In genomic region chr15:34336947-34337556, GRCh38 we compare ENCODE assay signal across 9 cellular contexts. TPM values are rescaled to one million over a fixed set of nuclear protein-coding genes. Genes with fewer than 3 reads are reported as not detected.
DNase-seq lines count a peak whose midpoint lies in the region; ATAC-seq, FAIRE-seq and TF ChIP-seq lines count a peak whose summit lies in the region.
"Had no signal": no experiment of that assay in that cellular context is flagged by ENCODE, and none has a peak within 500 bp of the region (broad histone marks: within the 10 kb centered on the region; RNA-seq: fewer than 3 reads in every experiment).

No MANE protein-coding gene starts in this region.

- H3K79me1 ChIP-seq in H1 (ENCODE audit: low read depth, low read length): peaks cover 4% of the 10 kb centered on the region; the same call in 1 of the 2 replicates

- H3K4me2 ChIP-seq in H1 (ENCODE audit: insufficient read depth in 1 of 2, low read depth in 2 of 2, low read length in 2 of 2): peak overlapping the region; percentile 72 to 93

- ATAC-seq in activated CD4-positive, alpha-beta T cell treated with anti-CD3 and anti-CD28 coated beads for 36 hours: peak; percentile 4
- ATAC-seq in HG03097 (IDR thresholded peaks at IDR 0.05; ENCODE audit: low FRiP score, unreplicated experiment) (peak; percentile 4), T-cell (replicated peaks in 1 of 4) (peak; percentile 10 to 38 (median 25)), naive B cell (ENCODE audit: low read depth in 2 of 2) (peak; percentile 6)

- peak; percentile 42 for DNase-seq in activated CD4-positive, alpha-beta T cell treated with anti-CD3 and anti-CD28 coated beads for 36 hours
- no peak for DNase-seq in activated CD4-positive, alpha-beta T cell treated with anti-CD3 and anti-CD28 coated beads, Interleukin-2, amount 50 U/mL, for 4 hours
- DNase-seq in T-cell (peak in 16 of 34 experiments; percentile 4 to 41 (median 15)), H1 (ENCODE audit: low read depth in 1 of 2, low spot score in 2 of 2) (no peak), naive B cell (peak; percentile 27), DMS153 treated with DMSO at 0.1 percent for 48 hours (lab: John Stamatoyannopoulos, UW; ENCODE audit: unreplicated experiment) (no peak), frontal cortex (ENCODE audit: low spot score in 2 of 2) (no peak)

- H3K4me3 Mint-ChIP-seq in activated CD4-positive, alpha-beta T cell treated with anti-CD3 and anti-CD28 coated beads for 36 hours: peak overlapping the region; percentile 83
- H3K4me3 Mint-ChIP-seq in T-cell: peak overlapping the region; percentile 97 to 100 (median 97)
- H3K4me3 Mint-ChIP-seq in naive B cell: peak overlapping the region; percentile 87 to 100 (median 98)

- FAIRE-seq in H1 (lab: Jason Lieb, UNC) (no peak), frontal cortex (lab: Jason Lieb, UNC) (no peak)
- FAIRE-seq: colon had no signal

- no peaks in the 10 kb centered on the region for H3K9me3 ChIP-seq in H1 (ENCODE audit: insufficient read depth in 2 of 2, low read depth in 1 of 2, low read length in 1 of 2)

- no peak overlapping the region for H3K27ac ChIP-seq in H1 (ENCODE audit: low read depth, low read length)

- peak overlapping the region in 3 of 4 experiments; percentile 42 to 71 (median 60); a peak in 4 of 7 replicates for H3K9ac ChIP-seq in H1 (replicated peaks in 1 of 4; ENCODE audit: extremely low read depth in 1 of 4, low read depth in 3 of 4, low read length in 3 of 4)

- 8% methylated on average over 23 of the region's 26 CpGs; no CpG with 5 or more reads in 1 of the 2 experiments for WGBS in H1 (ENCODE audit: extremely low coverage in 1 of 2, insufficient coverage in 1 of 2, insufficient read length in 1 of 2, insufficient replicate concordance in 2 of 2, low coverage in 1 of 2, low lambda C conversion rate in 2 of 2, missing lambda C conversion rate in 1 of 2), 2 experiments

- no peak for TF ChIP-seq CTCF in H1 (IDR thresholded peaks at IDR 0.05; ENCODE audit: control extremely low read depth in 1 of 3, insufficient read depth in 1 of 3, low read depth in 1 of 3, low read length in 3 of 3)

- H3K23me2 ChIP-seq in H1 (ENCODE audit: low read depth, low read length): peaks cover 8% of the 10 kb centered on the region; the same call in 1 of the 2 replicates

- H4K20me1 ChIP-seq in H1 (replicated peaks in 1 of 2; ENCODE audit: control insufficient read depth in 1 of 2, insufficient read depth in 2 of 2, low read length in 2 of 2): no peaks in the 10 kb centered on the region

- H2BK5ac ChIP-seq in H1 (ENCODE audit: low read depth, low read length): no peak overlapping the region; the same call in 1 of the 2 replicates

- H3K79me2 ChIP-seq in H1 (ENCODE audit: control insufficient read depth in 1 of 2, insufficient read depth in 2 of 2, low read length in 2 of 2): peaks cover 0 to 11% of the 10 kb centered on the region in 2 experiments; a peak in 3 of 4 replicates

- 0 out of 2 replicates have a peak overlapping the region, but pooled peaks have one; percentile 26 for H2AFZ ChIP-seq in H1 (ENCODE audit: low read length)

- peak overlapping the region; percentile 97 for H3K27ac Mint-ChIP-seq in activated CD4-positive, alpha-beta T cell treated with anti-CD3 and anti-CD28 coated beads for 36 hours
- H3K27ac Mint-ChIP-seq in T-cell (peak overlapping the region; percentile 96 to 100), naive B cell (peak overlapping the region; percentile 91 to 98 (median 96))

- no peak overlapping the region for H4K8ac ChIP-seq in H1 (ENCODE audit: extremely low read depth, insufficient read depth, low read length)

- intact Hi-C loops in activated CD4-positive, alpha-beta T cell treated with anti-CD3 and anti-CD28 coated beads for 36 hours (cut with DNase I, micrococcal nuclease): loop anchor here (1.0 to 5.0 kb wide), 4 partner anchors 98 to 650 kb away; partner anchors contain the start of genes AVEN (in 2 of the 2) and ZNF770 (in 1 of the 2)

- no peak overlapping the region for H2BK20ac ChIP-seq in H1 (ENCODE audit: low read length)

- peaks cover 2 to 13% (median 6%) of the 10 kb centered on the region in 4 experiments; a peak in 5 of 8 replicates for H3K36me3 ChIP-seq in H1 (ENCODE audit: control insufficient read depth in 2 of 4, insufficient read depth in 4 of 4, low read length in 3 of 4)

- peak overlapping the region; percentile 15; the same call in 1 of the 2 replicates for H3K18ac ChIP-seq in H1 (ENCODE audit: extremely low read depth, low read length)

- H3K27me3 ChIP-seq in H1 (replicated peaks in 1 of 4; ENCODE audit: control insufficient read depth in 3 of 4, extremely low read depth in 1 of 4, insufficient read depth in 3 of 4, low read length in 3 of 4): no peaks in the 10 kb centered on the region

- H3K4me1 ChIP-seq in H1 (replicated peaks in 1 of 4; ENCODE audit: control insufficient read depth in 3 of 4, insufficient read depth in 4 of 4, low read length in 3 of 4): peaks cover 0 to 4% (median 2%) of the 10 kb centered on the region in 4 experiments; a peak in 4 of 7 replicates

- H3K9me3 Mint-ChIP-seq in activated CD4-positive, alpha-beta T cell treated with anti-CD3 and anti-CD28 coated beads for 36 hours (ENCODE audit: low read depth): no peaks in the 10 kb centered on the region
- no peaks in the 10 kb centered on the region for H3K9me3 Mint-ChIP-seq in T-cell
- H3K9me3 Mint-ChIP-seq in naive B cell: no peaks in the 10 kb centered on the region

- H3K56ac ChIP-seq in H1 (replicated peaks; ENCODE audit: insufficient read length, low read depth, low read length): peak overlapping the region; percentile 1

- no peak overlapping the region for H2BK120ac ChIP-seq in H1 (replicated peaks; ENCODE audit: low read depth, low read length)

- H3K14ac ChIP-seq in H1 (ENCODE audit: insufficient read length): no peak overlapping the region

- H2BK12ac ChIP-seq in H1 (ENCODE audit: low read depth, low read length): no peak overlapping the region

- peak overlapping the region; percentile 65 to 86 (median 74) for H3K4me3 ChIP-seq in H1 (ENCODE audit: extremely low read depth in 1 of 4, insufficient read depth in 2 of 4, low read depth in 3 of 4, low read length in 4 of 4)

- H3K4me1 Mint-ChIP-seq in activated CD4-positive, alpha-beta T cell treated with anti-CD3 and anti-CD28 coated beads for 36 hours: peaks cover 74% of the 10 kb centered on the region
- H3K4me1 Mint-ChIP-seq in T-cell (peaks cover 61 to 74% (median 66%) of the 10 kb centered on the region in 3 donors), naive B cell (peaks cover 29 to 55% (median 41%) of the 10 kb centered on the region in 3 donors)

- no peak for TF ChIP-seq RAD21 in H1 (IDR thresholded peaks at IDR 0.05 in 1 of 2, conservative IDR thresholded peaks at IDR 0.05 in 1 of 2; ENCODE audit: low read depth in 2 of 2, low read length in 2 of 2)

- H3K27me3 Mint-ChIP-seq in activated CD4-positive, alpha-beta T cell treated with anti-CD3 and anti-CD28 coated beads for 36 hours: no peaks in the 10 kb centered on the region
- H3K27me3 Mint-ChIP-seq in T-cell (no peaks in the 10 kb centered on the region), naive B cell (no peaks in the 10 kb centered on the region)

- H3K36me3 Mint-ChIP-seq in activated CD4-positive, alpha-beta T cell treated with anti-CD3 and anti-CD28 coated beads for 36 hours (ENCODE audit: low read depth): peaks cover 33% of the 10 kb centered on the region
- H3K36me3 Mint-ChIP-seq in T-cell: peaks cover 15% of the 10 kb centered on the region
- H3K36me3 Mint-ChIP-seq in naive B cell: peaks cover 10 to 12% of the 10 kb centered on the region in 2 donors

- TF ChIP-seq EP300 in H1 (IDR thresholded peaks at IDR 0.05; ENCODE audit: borderline replicate concordance in 1 of 2, low read depth in 2 of 2, low read length in 2 of 2): no peak

- H2BK15ac ChIP-seq in H1 (ENCODE audit: low read length): no peak overlapping the region

- TF ChIP-seq POLR2A in H1 (IDR thresholded peaks at IDR 0.05; ENCODE audit: control extremely low read depth in 1 of 2, low read depth in 2 of 2, low read length in 2 of 2): no peak

- H3K23ac ChIP-seq in H1 (ENCODE audit: insufficient read length): no peak overlapping the region

- H3K4ac ChIP-seq in H1 (replicated peaks; ENCODE audit: insufficient read length, low read depth, low read length): no peak overlapping the region

- H4K5ac ChIP-seq in H1 (ENCODE audit: insufficient read length, low read depth, low read length): no peak overlapping the region

- POLR2A ChIA-PET in activated CD4-positive, alpha-beta T cell treated with anti-CD3 and anti-CD28 coated beads for 36 hours (lab: Charles Lee): interaction anchor here (2.4 kb wide), 1 partner anchor 8 kb away, joined by 12 read pairs; no protein-coding TSS in a partner anchor
- POLR2A ChIA-PET in T-cell (lab: Charles Lee) (interaction anchor here in 1 of 2 donors (1.1 kb wide), 1 partner anchor 9 kb away, joined by 4 read pairs; no protein-coding TSS in a partner anchor), H1 (lab: Charles Lee; ENCODE audit: partially characterized antibody) (interaction anchor here (0.6 to 4.7 kb wide), 6 partner anchors 9 to 29 kb away, joined by 3 to 35 read pairs (median 4); partner anchors contain the start of gene LPCAT4)

- no peak overlapping the region for H2AK5ac ChIP-seq in H1 (ENCODE audit: low read depth, low read length)

- no peak overlapping the region for H4K91ac ChIP-seq in H1 (replicated peaks; ENCODE audit: insufficient read length, low read length)

- CTCF ChIA-PET in activated CD4-positive, alpha-beta T cell treated with anti-CD3 and anti-CD28 coated beads for 36 hours (lab: Charles Lee): interaction anchor here (0.6 to 4.6 kb wide), 8 partner anchors 9 to 1243 kb away, joined by 3 to 17 read pairs (median 6); partner anchors contain the start of genes KATNBL1 and LPCAT4
- CTCF ChIA-PET in T-cell (lab: Charles Lee) (interaction anchor here in 1 of 2 donors (0.8 to 2.8 kb wide), 3 partner anchors 9 to 96 kb away, joined by 4 to 20 read pairs (median 5); partner anchors contain the start of gene LPCAT4), H1 (lab: Charles Lee; ENCODE audit: partially characterized antibody) (interaction anchor here (0.8 to 2.1 kb wide), 4 partner anchors 8 to 22 kb away, joined by 3 to 9 read pairs (median 4); no protein-coding TSS in a partner anchor)

RNA-seq across cellular contexts. Expression of gene SLC12A6, which starts 0.5 kb away (rescaled TPM):
- total RNA-seq in activated CD4-positive, alpha-beta T cell treated with anti-CD3 and anti-CD28 coated beads for 36 hours: 10 to 100 TPM; 18.2 to 22.1 TPM
- 100 to 1,000 TPM in 1 of 5 donors, 10 to 100 TPM in 4; 71.2 to 103 (median 77.8) TPM for total RNA-seq in T-cell
- total RNA-seq in H1 (2021; fragmentation: NEBNext Ultra II Directional; extraction: Animal tissue kit (Norgen Biotek cat#: 25700)): 11.1 and 11.3 TPM in 2 replicates
- polyA plus RNA-seq in H1 (2011; rRNA removed): 8.3 and 9.2 TPM in 2 replicates
- polyA plus RNA-seq in H1 (2011; cell fraction: cytosol; rRNA removed): 8.2 TPM
- polyA plus RNA-seq in H1 (2011; cell fraction: nucleus; rRNA removed): 17.4 TPM
- polyA plus RNA-seq in H1 (2012, experiment 1 of 2): 6.7 to 9.7 TPM (median 7.5 TPM) in 4 replicates
- polyA plus RNA-seq in H1 (2012, experiment 2 of 2): 0.70 TPM
- 10.6 TPM for polyA plus RNA-seq in H1 (2013, experiment 1 of 2)
- polyA plus RNA-seq in H1 (2013, experiment 2 of 2): 9.5 TPM
- 36.5 and 44.8 TPM in 2 replicates for polyA minus RNA-seq in H1 (2011; rRNA and poly(A)+ RNA removed)
- polyA minus RNA-seq in H1 (2011; cell fraction: cytosol; rRNA and poly(A)+ RNA removed): 16.6 TPM
- polyA minus RNA-seq in H1 (2011; cell fraction: nucleus; rRNA and poly(A)+ RNA removed): 28.0 TPM
- 10 to 100 TPM in 4 of 6 donors, 1 to 10 TPM in 2; 2.7 to 21.2 (median 14.1) TPM for polyA plus RNA-seq in naive B cell (ENCODE audit: low read depth in 6 of 6)
- 26.5 TPM for total RNA-seq in frontal cortex

RNA-seq across cellular contexts. Expression of gene NOP10, which starts 5.9 kb away (rescaled TPM):
- 100 to 1,000 TPM; 217 to 313 TPM for total RNA-seq in activated CD4-positive, alpha-beta T cell treated with anti-CD3 and anti-CD28 coated beads for 36 hours
- total RNA-seq in T-cell (10 to 100 TPM; 38.2 to 88.9 (median 68.8) TPM), frontal cortex (81.9 TPM)
- total RNA-seq in H1 (2021; fragmentation: NEBNext Ultra II Directional; extraction: Animal tissue kit (Norgen Biotek cat#: 25700)): 285 and 297 TPM in 2 replicates
- polyA plus RNA-seq in H1 (2011; rRNA removed) (682 and 981 TPM in 2 replicates), naive B cell (ENCODE audit: low read depth in 6 of 6) (100 to 1,000 TPM; 255 to 387 (median 349) TPM)
- polyA plus RNA-seq in H1 (2011; cell fraction: cytosol; rRNA removed): 723 TPM
- 505 TPM for polyA plus RNA-seq in H1 (2011; cell fraction: nucleus; rRNA removed)
- polyA plus RNA-seq in H1 (2012, experiment 1 of 2): 390 to 469 TPM (median 435 TPM) in 4 replicates
- polyA plus RNA-seq in H1 (2012, experiment 2 of 2): 1,375 TPM
- 559 TPM for polyA plus RNA-seq in H1 (2013, experiment 1 of 2)
- polyA plus RNA-seq in H1 (2013, experiment 2 of 2): 543 TPM
- polyA minus RNA-seq in H1 (2011; rRNA and poly(A)+ RNA removed): 280 and 310 TPM in 2 replicates
- polyA minus RNA-seq in H1 (2011; cell fraction: cytosol; rRNA and poly(A)+ RNA removed): 95.0 TPM
- polyA minus RNA-seq in H1 (2011; cell fraction: nucleus; rRNA and poly(A)+ RNA removed): 120 TPM

RNA-seq across cellular contexts. Expression of gene NUTM1, which starts 6.1 kb away (rescaled TPM):
- not detected for total RNA-seq in activated CD4-positive, alpha-beta T cell treated with anti-CD3 and anti-CD28 coated beads for 36 hours
- total RNA-seq in T-cell (not detected), frontal cortex (under 0.01 TPM)
- 0.60 and 0.61 TPM in 2 replicates for total RNA-seq in H1 (2021; fragmentation: NEBNext Ultra II Directional; extraction: Animal tissue kit (Norgen Biotek cat#: 25700))
- polyA plus RNA-seq in H1 (2011; rRNA removed) (0.39 and 0.50 TPM in 2 replicates), naive B cell (ENCODE audit: low read depth in 6 of 6) (not detected)
- 0.48 TPM for polyA plus RNA-seq in H1 (2011; cell fraction: cytosol; rRNA removed)
- polyA plus RNA-seq in H1 (2011; cell fraction: nucleus; rRNA removed): 0.58 TPM
- polyA plus RNA-seq in H1 (2012, experiment 1 of 2): 0.95 to 1.1 TPM (median 0.99 TPM) in 4 replicates
- polyA plus RNA-seq in H1 (2012, experiment 2 of 2): 0.59 TPM
- 0.47 TPM for polyA plus RNA-seq in H1 (2013, experiment 1 of 2)
- polyA plus RNA-seq in H1 (2013, experiment 2 of 2): 0.46 TPM
- 0.49 and 0.69 TPM in 2 replicates for polyA minus RNA-seq in H1 (2011; rRNA and poly(A)+ RNA removed)
- polyA minus RNA-seq in H1 (2011; cell fraction: cytosol; rRNA and poly(A)+ RNA removed): not detected
- polyA minus RNA-seq in H1 (2011; cell fraction: nucleus; rRNA and poly(A)+ RNA removed): 0.40 TPM

RNA-seq across cellular contexts. Expression of gene LPCAT4, which starts 29.9 kb away (rescaled TPM):
- total RNA-seq in activated CD4-positive, alpha-beta T cell treated with anti-CD3 and anti-CD28 coated beads for 36 hours: 10 to 100 TPM; 44.4 to 52.7 TPM
- total RNA-seq in T-cell (100 to 1,000 TPM in 1 of 5 donors, 10 to 100 TPM in 4; 60.8 to 115 (median 91.1) TPM), frontal cortex (10.6 TPM)
- 69.3 and 72.4 TPM in 2 replicates for total RNA-seq in H1 (2021; fragmentation: NEBNext Ultra II Directional; extraction: Animal tissue kit (Norgen Biotek cat#: 25700))
- polyA plus RNA-seq in H1 (2011; rRNA removed) (109 and 152 TPM in 2 replicates), naive B cell (ENCODE audit: low read depth in 6 of 6) (1 to 10 TPM; 3.3 to 7.6 (median 6.0) TPM)
- polyA plus RNA-seq in H1 (2011; cell fraction: cytosol; rRNA removed): 78.5 TPM
- polyA plus RNA-seq in H1 (2011; cell fraction: nucleus; rRNA removed): 326 TPM
- polyA plus RNA-seq in H1 (2012, experiment 1 of 2): 59.5 to 71.0 TPM (median 64.2 TPM) in 4 replicates
- polyA plus RNA-seq in H1 (2012, experiment 2 of 2): 52.8 TPM
- polyA plus RNA-seq in H1 (2013, experiment 1 of 2): 69.6 TPM
- 66.7 TPM for polyA plus RNA-seq in H1 (2013, experiment 2 of 2)
- 29.7 and 35.2 TPM in 2 replicates for polyA minus RNA-seq in H1 (2011; rRNA and poly(A)+ RNA removed)
- polyA minus RNA-seq in H1 (2011; cell fraction: cytosol; rRNA and poly(A)+ RNA removed): 28.4 TPM
- polyA minus RNA-seq in H1 (2011; cell fraction: nucleus; rRNA and poly(A)+ RNA removed): 43.1 TPM

Comparison
In these comparisons a context has a peak if more than half of its experiments do, and no peak if none do; other contexts are left out.
1. DNase-seq: peak in activated CD4-positive, alpha-beta T cell treated with anti-CD3 and anti-CD28 coated beads for 36 hours (single experiment) and naive B cell (single experiment); none in activated CD4-positive, alpha-beta T cell treated with anti-CD3 and anti-CD28 coated beads, Interleukin-2, amount 50 U/mL, for 4 hours (0 of 2), H1 (0 of 2), DMS153 treated with DMSO at 0.1 percent for 48 hours (single experiment) and frontal cortex (0 of 2).
2. Peak in every context shown above with its lines, with median percentiles within 50 percentile points of each other: ATAC-seq, H3K27ac Mint-ChIP-seq and H3K4me3 Mint-ChIP-seq.